In genomic region chr2:64780041-64780440, GRCh38 we compare ENCODE assay signal across 25 cellular contexts.
DNase-seq lines count a peak whose midpoint lies in the region; ATAC-seq and TF ChIP-seq lines count a peak whose summit lies in the region.
"Had no signal": no experiment of that assay in that cellular context is flagged by ENCODE, and none has a peak within 500 bp of the region (broad histone marks: within the 10 kb centered on the region; RNA-seq: fewer than 3 reads in every experiment).

No MANE protein-coding gene starts in this region.

- no peaks in the 10 kb centered on the region for H3K36me3 Mint-ChIP-seq in T-helper 1 cell treated with Interleukin-12 subunit alpha and Interleukin-12 subunit beta and Interleukin-4 antibody, amounts not matched to agents 30 μg/mL and 1 μg/mL, for 36 hours (ENCODE audit: low read depth)
- peaks cover 2% of the 10 kb centered on the region for H3K36me3 Mint-ChIP-seq in activated CD4-positive, alpha-beta T cell treated with anti-CD3 and anti-CD28 coated beads, Interleukin-2, amount 10 ng/mL, durations not matched to agents 7 days and 5 days (ENCODE audit: low read depth)
- H3K36me3 Mint-ChIP-seq: activated naive CD4-positive, alpha-beta T cell treated with anti-CD3 and anti-CD28 coated beads, Interleukin-2, amount 50 U/mL, for 24 hours; naive B cell had no signal

- no peak overlapping the region for H3K4me2 ChIP-seq in skeletal muscle satellite cell (ENCODE audit: low read length)
- H3K4me2 ChIP-seq: GM23338 had no signal

- POLR2A ChIA-PET in activated CD4-positive, alpha-beta T cell treated with anti-CD3 and anti-CD28 coated beads, Interleukin-2, amount 10 ng/mL, durations not matched to agents 7 days and 5 days (lab: Charles Lee) = no interaction called here

- H3K4me3 Mint-ChIP-seq in T-helper 1 cell treated with Interleukin-12 subunit alpha and Interleukin-12 subunit beta and Interleukin-4 antibody, amounts not matched to agents 30 μg/mL and 1 μg/mL, for 36 hours = no peak overlapping the region
- no peak overlapping the region for H3K4me3 Mint-ChIP-seq in activated CD4-positive, alpha-beta T cell treated with anti-CD3 and anti-CD28 coated beads, Interleukin-2, amount 10 ng/mL, durations not matched to agents 7 days and 5 days
- H3K4me3 Mint-ChIP-seq: activated naive CD4-positive, alpha-beta T cell treated with anti-CD3 and anti-CD28 coated beads, Interleukin-2, amount 50 U/mL, for 24 hours; GM23338; naive B cell; stimulated activated naive CD8-positive, alpha-beta T cell treated with anti-CD3 and anti-CD28 coated beads, Interleukin-15, Interleukin-2, amounts not matched to agents 100 ng/mL and 50 ng/mL, for 24 hours had no signal

- H3K4me1 ChIP-seq in RWPE2 (ENCODE audit: insufficient read depth, poor library complexity, severe bottlenecking) = peaks cover 25% of the 10 kb centered on the region
- peaks cover 35% of the 10 kb centered on the region for H3K4me1 ChIP-seq in skeletal muscle satellite cell (ENCODE audit: control insufficient read depth, insufficient read depth, low read length)
- H3K4me1 ChIP-seq: ascending aorta, BE2C had no signal

- no peak for TF ChIP-seq CTCF in RWPE2 (IDR thresholded peaks at IDR 0.05; ENCODE audit: poor library complexity, severe bottlenecking)
- no peak for TF ChIP-seq CTCF in epithelial cell of esophagus (IDR thresholded peaks at IDR 0.05; ENCODE audit: insufficient read depth, low read depth, low read length, missing control alignments)

- H3K27ac Mint-ChIP-seq in T-helper 1 cell treated with Interleukin-12 subunit alpha and Interleukin-12 subunit beta and Interleukin-4 antibody, amounts not matched to agents 30 μg/mL and 1 μg/mL, for 36 hours = peak overlapping the region; percentile 11
- no peak overlapping the region for H3K27ac Mint-ChIP-seq in activated CD4-positive, alpha-beta T cell treated with anti-CD3 and anti-CD28 coated beads, Interleukin-2, amount 10 ng/mL, durations not matched to agents 7 days and 5 days
- H3K27ac Mint-ChIP-seq: activated naive CD4-positive, alpha-beta T cell treated with anti-CD3 and anti-CD28 coated beads, Interleukin-2, amount 50 U/mL, for 24 hours; GM23338; stimulated activated naive CD8-positive, alpha-beta T cell treated with anti-CD3 and anti-CD28 coated beads, Interleukin-15, Interleukin-2, amounts not matched to agents 100 ng/mL and 50 ng/mL, for 24 hours had no signal

- peak overlapping the region; percentile 35 for H3K9ac ChIP-seq in skeletal muscle satellite cell (ENCODE audit: low read depth, low read length)

- no peak for ATAC-seq in RWPE2 (ENCODE audit: low read depth)
- ATAC-seq: GM23338, left colon had no signal

- DNase-seq in T-helper 1 cell (no peak), RWPE2 (ENCODE audit: low spot score) (no peak), epithelial cell of esophagus (ENCODE audit: low read depth) (peak; percentile 65), KG1 (lab: John Stamatoyannopoulos, UW) (no peak), NCI-H1436 (lab: John Stamatoyannopoulos, UW) (no peak)
- DNase-seq in activated CD4-positive, alpha-beta T cell treated with anti-CD3 and anti-CD28 coated beads, Interleukin-2, amount 10 ng/mL, durations not matched to agents 7 days and 5 days = no peak
- DNase-seq: activated CD4-positive, alpha-beta T cell treated with anti-CD3 and anti-CD28 coated beads for 1 hour; BE2C; head of caudate nucleus; left colon; naive B cell; NCI-H1417 treated with DMSO at 0.1 percent for 48 hours; NCI-H524; NK-92 treated with Interleukin-12 subunit alpha and Interleukin-12 subunit beta, amount 100 ng/mL, for 24 hours; retina; stimulated activated CD4-positive, alpha-beta T cell treated with anti-CD3 and anti-CD28 coated beads, Interleukin-12 subunit alpha, Interleukin-12 subunit beta, amount 100 ng/mL, for 4 hours; stimulated activated CD4-positive, alpha-beta T cell treated with anti-CD3 and anti-CD28 coated beads, Interleukin-4, amount 100 ng/mL, for 4 hours; tibial artery had no signal

- H3K27me3 ChIP-seq in RWPE2 (ENCODE audit: insufficient read depth, poor library complexity, severe bottlenecking) (no peaks in the 10 kb centered on the region), skeletal muscle satellite cell (ENCODE audit: control insufficient read depth, insufficient read depth, low read length) (no peaks in the 10 kb centered on the region)
- H3K27me3 ChIP-seq: ascending aorta, BE2C, tibial artery had no signal

- no peaks in the 10 kb centered on the region for H3K36me3 ChIP-seq in RWPE2 (ENCODE audit: low read depth)
- no peaks in the 10 kb centered on the region for H3K36me3 ChIP-seq in skeletal muscle satellite cell (ENCODE audit: insufficient read depth, low read length)
- H3K36me3 ChIP-seq: ascending aorta, BE2C, tibial artery had no signal

- H3K9me3 Mint-ChIP-seq in T-helper 1 cell treated with Interleukin-12 subunit alpha and Interleukin-12 subunit beta and Interleukin-4 antibody, amounts not matched to agents 30 μg/mL and 1 μg/mL, for 36 hours = no peaks in the 10 kb centered on the region
- no peaks in the 10 kb centered on the region for H3K9me3 Mint-ChIP-seq in activated CD4-positive, alpha-beta T cell treated with anti-CD3 and anti-CD28 coated beads, Interleukin-2, amount 10 ng/mL, durations not matched to agents 7 days and 5 days
- H3K9me3 Mint-ChIP-seq: activated naive CD4-positive, alpha-beta T cell treated with anti-CD3 and anti-CD28 coated beads, Interleukin-2, amount 50 U/mL, for 24 hours; GM23338; stimulated activated naive CD8-positive, alpha-beta T cell treated with anti-CD3 and anti-CD28 coated beads, Interleukin-15, Interleukin-2, amounts not matched to agents 100 ng/mL and 50 ng/mL, for 24 hours had no signal

- H3K9me3 ChIP-seq in RWPE2 (ENCODE audit: severe bottlenecking) (no peaks in the 10 kb centered on the region), skeletal muscle satellite cell (replicated peaks; ENCODE audit: low read length) (no peaks in the 10 kb centered on the region)
- H3K9me3 ChIP-seq: BE2C had no signal

- H3K4me1 Mint-ChIP-seq in T-helper 1 cell treated with Interleukin-12 subunit alpha and Interleukin-12 subunit beta and Interleukin-4 antibody, amounts not matched to agents 30 μg/mL and 1 μg/mL, for 36 hours (ENCODE audit: low read depth) = no peaks in the 10 kb centered on the region
- no peaks in the 10 kb centered on the region for H3K4me1 Mint-ChIP-seq in activated CD4-positive, alpha-beta T cell treated with anti-CD3 and anti-CD28 coated beads, Interleukin-2, amount 10 ng/mL, durations not matched to agents 7 days and 5 days
- H3K4me1 Mint-ChIP-seq: activated naive CD4-positive, alpha-beta T cell treated with anti-CD3 and anti-CD28 coated beads, Interleukin-2, amount 50 U/mL, for 24 hours; GM23338 had no signal

- CTCF ChIA-PET in activated CD4-positive, alpha-beta T cell treated with anti-CD3 and anti-CD28 coated beads, Interleukin-2, amount 10 ng/mL, durations not matched to agents 7 days and 5 days (lab: Charles Lee) = interaction anchor here (0.7 to 1.2 kb wide), 2 partner anchors 26 to 134 kb away, joined by 3 to 4 read pairs; no protein-coding TSS in a partner anchor

- peak overlapping the region; percentile 34 for H3K27ac ChIP-seq in RWPE2 (ENCODE audit: poor library complexity, severe bottlenecking)
- H3K27ac ChIP-seq: 22Rv1, ascending aorta, tibial artery had no signal

- H3K27me3 Mint-ChIP-seq in T-helper 1 cell treated with Interleukin-12 subunit alpha and Interleukin-12 subunit beta and Interleukin-4 antibody, amounts not matched to agents 30 μg/mL and 1 μg/mL, for 36 hours (ENCODE audit: low read depth) = no peaks in the 10 kb centered on the region
- H3K27me3 Mint-ChIP-seq in activated CD4-positive, alpha-beta T cell treated with anti-CD3 and anti-CD28 coated beads, Interleukin-2, amount 10 ng/mL, durations not matched to agents 7 days and 5 days = peaks cover 6% of the 10 kb centered on the region
- H3K27me3 Mint-ChIP-seq: activated naive CD4-positive, alpha-beta T cell treated with anti-CD3 and anti-CD28 coated beads, Interleukin-2, amount 50 U/mL, for 24 hours; naive B cell; stimulated activated naive CD8-positive, alpha-beta T cell treated with anti-CD3 and anti-CD28 coated beads, Interleukin-15, Interleukin-2, amounts not matched to agents 100 ng/mL and 50 ng/mL, for 24 hours had no signal

- no peak overlapping the region for H3K4me3 ChIP-seq in RWPE2 (ENCODE audit: severe bottlenecking)
- no peak overlapping the region for H3K4me3 ChIP-seq in epithelial cell of esophagus (ENCODE audit: low read length)
- H3K4me3 ChIP-seq in skeletal muscle satellite cell (ENCODE audit: low read length) = no peak overlapping the region
- H3K4me3 ChIP-seq: ascending aorta, GM23338, tibial artery had no signal
